ENCODE assay signal across 38 cellular contexts in the genomic region with DNA sequence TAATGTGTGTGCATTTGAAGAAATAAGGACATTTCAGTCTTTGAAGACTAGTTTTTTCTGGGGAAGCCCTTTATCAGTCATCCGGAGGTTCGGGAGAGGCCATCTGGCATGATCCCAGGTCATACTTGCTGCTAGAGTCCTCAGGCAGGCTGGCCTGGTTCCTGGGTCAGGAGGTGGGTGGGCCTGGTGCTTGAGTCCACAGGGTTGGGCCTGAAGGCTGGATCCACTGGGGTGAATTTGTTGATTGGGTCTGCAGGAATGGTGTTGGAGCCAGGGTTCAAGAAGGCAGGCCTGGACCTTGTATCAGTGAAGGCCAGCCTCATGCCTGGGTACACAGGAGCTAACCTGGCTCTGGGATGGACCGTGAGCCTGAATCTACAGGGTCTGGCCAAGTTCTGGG. TPM values are rescaled to one million over a fixed set of nuclear protein-coding genes. Genes with fewer than 3 reads are reported as not detected.
"Had no signal": no experiment of that assay in that cellular context is flagged by ENCODE, and none has a peak within 500 bp of the region (broad histone marks: within the 10 kb centered on the region; RNA-seq: fewer than 3 reads in every experiment).

No MANE protein-coding gene starts in this region.

- H3K27me3 ChIP-seq: adrenal gland, body of pancreas, brain microvascular endothelial cell, breast epithelium had no signal

- H3K36me3 ChIP-seq: adrenal gland, brain microvascular endothelial cell, breast epithelium had no signal

- H3K4me3 ChIP-seq: adrenal gland, body of pancreas, breast epithelium had no signal

- H3K9me3 ChIP-seq: adrenal gland, body of pancreas, breast epithelium had no signal

- ATAC-seq: activated CD8-positive, alpha-beta T cell treated with anti-CD3 and anti-CD28 coated beads for 36 hours; activated naive CD4-positive, alpha-beta T cell treated with anti-CD3 and anti-CD28 coated beads, Interleukin-2, amount 50 U/mL, for 72 hours; activated T-cell treated with anti-CD3 and anti-CD28 coated beads, Interleukin-2, amount 50 U/mL, for 4 hours; activated T-cell treated with anti-CD3 and anti-CD28 coated beads, Interleukin-2, amount 50 U/mL, for 72 hours; activated T-helper 17 cell treated with anti-CD3 and anti-CD28 coated beads, Interleukin-2, amount 50 U/mL, for 72 hours; body of pancreas had no signal

- H3K4me1 ChIP-seq: adrenal gland, body of pancreas, breast epithelium had no signal

- DNase-seq: activated B cell treated with CpG ODN at 0.5 μM for 24 hours; activated CD4-positive, alpha-beta memory T cell treated with anti-CD3 and anti-CD28 coated beads for 36 hours; activated CD4-positive, alpha-beta T cell treated with anti-CD3 and anti-CD28 coated beads for 4 hours; activated CD4-positive, alpha-beta T cell treated with anti-CD3 and anti-CD28 coated beads, Interleukin-2, amount 10 ng/mL, durations not matched to agents 24 days and 14 days; activated CD4-positive, alpha-beta T cell treated with anti-CD3 and anti-CD28 coated beads, Interleukin-2, amount 50 U/mL, for 1 hour; activated CD4-positive, alpha-beta T cell treated with anti-CD3 and anti-CD28 coated beads, Interleukin-2, amount 50 U/mL, for 4 hours; activated CD4-positive, CD25-positive, alpha-beta regulatory T cell treated with anti-CD3 and anti-CD28 coated beads, Interleukin-2, amount 50 U/mL, for 72 hours; activated CD8-positive, alpha-beta memory T cell treated with anti-CD3 and anti-CD28 coated beads, Interleukin-2, amount 50 U/mL, for 4 hours; activated CD8-positive, alpha-beta T cell treated with anti-CD3 and anti-CD28 coated beads for 36 hours; activated effector memory CD4-positive, alpha-beta T cell treated with anti-CD3 and anti-CD28 coated beads, Interleukin-2, amount 50 U/mL, for 16 hours; activated gamma-delta T cell treated with Interleukin-2 at 50 U/mL for 16 hours; activated naive CD4-positive, alpha-beta T cell; activated naive CD4-positive, alpha-beta T cell treated with anti-CD3 and anti-CD28 coated beads for 36 hours; activated naive CD4-positive, alpha-beta T cell treated with anti-CD3 and anti-CD28 coated beads, Interleukin-2, amount 50 U/mL, for 16 hours; activated naive CD8-positive, alpha-beta T cell treated with anti-CD3 and anti-CD28 coated beads for 36 hours; activated T-cell treated with anti-CD3 and anti-CD28 coated beads for 4 hours; activated T-cell treated with anti-CD3 and anti-CD28 coated beads, Interleukin-2, amount 50 U/mL, for 1 hour; activated T-cell treated with anti-CD3 and anti-CD28 coated beads, Interleukin-2, amount 50 U/mL, for 4 hours; activated T-cell treated with anti-CD3 and anti-CD28 coated beads, Interleukin-2, amount 50 U/mL, for 72 hours; adrenal gland; amniotic stem cell; aorta; body of pancreas; brain microvascular endothelial cell; central memory CD4-positive, alpha-beta T cell; T-helper 1 cell; T-helper 2 cell; T-helper 9 cell had no signal

- H3K27ac ChIP-seq: adrenal gland, body of pancreas, brain microvascular endothelial cell, breast epithelium, VCaP had no signal

- FAIRE-seq: astrocyte, TTC549 had no signal

RNA-seq across cellular contexts. Expression of a gene that starts 15.8 kb away (rescaled TPM):
- total RNA-seq: activated B cell treated with CpG ODN at 0.5 μM for 24 hours; activated CD4-positive, alpha-beta memory T cell treated with anti-CD3 and anti-CD28 coated beads for 36 hours; activated CD4-positive, alpha-beta T cell treated with anti-CD3 and anti-CD28 coated beads, Interleukin-2, amount 10 ng/mL, durations not matched to agents 24 days and 14 days; activated CD8-positive, alpha-beta memory T cell treated with anti-CD3 and anti-CD28 coated beads for 36 hours; activated CD8-positive, alpha-beta T cell treated with anti-CD3 and anti-CD28 coated beads for 36 hours; activated naive CD4-positive, alpha-beta T cell treated with anti-CD3 and anti-CD28 coated beads for 36 hours; activated naive CD4-positive, alpha-beta T cell treated with anti-CD3 and anti-CD28 coated beads, Interleukin-2, amount 50 U/mL, for 72 hours; activated naive CD8-positive, alpha-beta T cell treated with anti-CD3 and anti-CD28 coated beads for 36 hours; activated T-cell treated with anti-CD3 and anti-CD28 coated beads, Interleukin-2, amount 50 U/mL, for 4 hours; activated T-cell treated with anti-CD3 and anti-CD28 coated beads, Interleukin-2, amount 50 U/mL, for 72 hours; activated T-helper 1 cell treated with anti-CD3 and anti-CD28 coated beads, Interleukin-12 subunit alpha, Interleukin-12 subunit beta, Interleukin-2, Interleukin-4 antibody, amounts not matched to agents 30 ng/mL and 10 ng/mL and 1 ng/mL, durations not matched to agents 14 hours and 24 hours and 36 hours; activated T-helper 17 cell treated with anti-CD3 and anti-CD28 coated beads, Interleukin-2, amount 50 U/mL, for 72 hours; adrenal gland; aorta; astrocyte; body of pancreas; breast epithelium; cardiac septum; cerebellum had no signal
- polyA plus RNA-seq: adrenal gland, aorta had no signal

RNA-seq across cellular contexts. Expression of a gene that starts 17.4 kb away (rescaled TPM):
- total RNA-seq: activated B cell treated with CpG ODN at 0.5 μM for 24 hours; activated CD4-positive, alpha-beta memory T cell treated with anti-CD3 and anti-CD28 coated beads for 36 hours; activated CD4-positive, alpha-beta T cell treated with anti-CD3 and anti-CD28 coated beads, Interleukin-2, amount 10 ng/mL, durations not matched to agents 24 days and 14 days; activated CD8-positive, alpha-beta memory T cell treated with anti-CD3 and anti-CD28 coated beads for 36 hours; activated CD8-positive, alpha-beta T cell treated with anti-CD3 and anti-CD28 coated beads for 36 hours; activated naive CD4-positive, alpha-beta T cell treated with anti-CD3 and anti-CD28 coated beads for 36 hours; activated naive CD4-positive, alpha-beta T cell treated with anti-CD3 and anti-CD28 coated beads, Interleukin-2, amount 50 U/mL, for 72 hours; activated naive CD8-positive, alpha-beta T cell treated with anti-CD3 and anti-CD28 coated beads for 36 hours; activated T-cell treated with anti-CD3 and anti-CD28 coated beads, Interleukin-2, amount 50 U/mL, for 4 hours; activated T-cell treated with anti-CD3 and anti-CD28 coated beads, Interleukin-2, amount 50 U/mL, for 72 hours; activated T-helper 1 cell treated with anti-CD3 and anti-CD28 coated beads, Interleukin-12 subunit alpha, Interleukin-12 subunit beta, Interleukin-2, Interleukin-4 antibody, amounts not matched to agents 30 ng/mL and 10 ng/mL and 1 ng/mL, durations not matched to agents 14 hours and 24 hours and 36 hours; activated T-helper 17 cell treated with anti-CD3 and anti-CD28 coated beads, Interleukin-2, amount 50 U/mL, for 72 hours; adrenal gland; aorta; astrocyte; body of pancreas; breast epithelium; cardiac septum; cerebellum had no signal
- polyA plus RNA-seq: adrenal gland, aorta had no signal

RNA-seq across cellular contexts. Expression of a gene that starts 23.1 kb away (rescaled TPM):
- total RNA-seq: activated B cell treated with CpG ODN at 0.5 μM for 24 hours; activated CD4-positive, alpha-beta memory T cell treated with anti-CD3 and anti-CD28 coated beads for 36 hours; activated CD4-positive, alpha-beta T cell treated with anti-CD3 and anti-CD28 coated beads, Interleukin-2, amount 10 ng/mL, durations not matched to agents 24 days and 14 days; activated CD8-positive, alpha-beta memory T cell treated with anti-CD3 and anti-CD28 coated beads for 36 hours; activated CD8-positive, alpha-beta T cell treated with anti-CD3 and anti-CD28 coated beads for 36 hours; activated naive CD4-positive, alpha-beta T cell treated with anti-CD3 and anti-CD28 coated beads for 36 hours; activated naive CD4-positive, alpha-beta T cell treated with anti-CD3 and anti-CD28 coated beads, Interleukin-2, amount 50 U/mL, for 72 hours; activated naive CD8-positive, alpha-beta T cell treated with anti-CD3 and anti-CD28 coated beads for 36 hours; activated T-cell treated with anti-CD3 and anti-CD28 coated beads, Interleukin-2, amount 50 U/mL, for 4 hours; activated T-cell treated with anti-CD3 and anti-CD28 coated beads, Interleukin-2, amount 50 U/mL, for 72 hours; activated T-helper 1 cell treated with anti-CD3 and anti-CD28 coated beads, Interleukin-12 subunit alpha, Interleukin-12 subunit beta, Interleukin-2, Interleukin-4 antibody, amounts not matched to agents 30 ng/mL and 10 ng/mL and 1 ng/mL, durations not matched to agents 14 hours and 24 hours and 36 hours; activated T-helper 17 cell treated with anti-CD3 and anti-CD28 coated beads, Interleukin-2, amount 50 U/mL, for 72 hours; adrenal gland; aorta; astrocyte; body of pancreas; breast epithelium; cardiac septum; cerebellum had no signal
- polyA plus RNA-seq: adrenal gland, aorta had no signal

RNA-seq across cellular contexts. Expression of a gene that starts 54.9 kb away (rescaled TPM):
- total RNA-seq: activated B cell treated with CpG ODN at 0.5 μM for 24 hours; activated CD4-positive, alpha-beta memory T cell treated with anti-CD3 and anti-CD28 coated beads for 36 hours; activated CD4-positive, alpha-beta T cell treated with anti-CD3 and anti-CD28 coated beads, Interleukin-2, amount 10 ng/mL, durations not matched to agents 24 days and 14 days; activated CD8-positive, alpha-beta memory T cell treated with anti-CD3 and anti-CD28 coated beads for 36 hours; activated CD8-positive, alpha-beta T cell treated with anti-CD3 and anti-CD28 coated beads for 36 hours; activated naive CD4-positive, alpha-beta T cell treated with anti-CD3 and anti-CD28 coated beads for 36 hours; activated naive CD4-positive, alpha-beta T cell treated with anti-CD3 and anti-CD28 coated beads, Interleukin-2, amount 50 U/mL, for 72 hours; activated naive CD8-positive, alpha-beta T cell treated with anti-CD3 and anti-CD28 coated beads for 36 hours; activated T-cell treated with anti-CD3 and anti-CD28 coated beads, Interleukin-2, amount 50 U/mL, for 4 hours; activated T-cell treated with anti-CD3 and anti-CD28 coated beads, Interleukin-2, amount 50 U/mL, for 72 hours; activated T-helper 1 cell treated with anti-CD3 and anti-CD28 coated beads, Interleukin-12 subunit alpha, Interleukin-12 subunit beta, Interleukin-2, Interleukin-4 antibody, amounts not matched to agents 30 ng/mL and 10 ng/mL and 1 ng/mL, durations not matched to agents 14 hours and 24 hours and 36 hours; activated T-helper 17 cell treated with anti-CD3 and anti-CD28 coated beads, Interleukin-2, amount 50 U/mL, for 72 hours; adrenal gland; aorta; astrocyte; body of pancreas; breast epithelium; cardiac septum; cerebellum had no signal
- polyA plus RNA-seq: adrenal gland, aorta had no signal

RNA-seq across cellular contexts. Expression of a gene that starts 57.9 kb away (rescaled TPM):
- total RNA-seq: activated B cell treated with CpG ODN at 0.5 μM for 24 hours; activated CD4-positive, alpha-beta memory T cell treated with anti-CD3 and anti-CD28 coated beads for 36 hours; activated CD4-positive, alpha-beta T cell treated with anti-CD3 and anti-CD28 coated beads, Interleukin-2, amount 10 ng/mL, durations not matched to agents 24 days and 14 days; activated CD8-positive, alpha-beta memory T cell treated with anti-CD3 and anti-CD28 coated beads for 36 hours; activated CD8-positive, alpha-beta T cell treated with anti-CD3 and anti-CD28 coated beads for 36 hours; activated naive CD4-positive, alpha-beta T cell treated with anti-CD3 and anti-CD28 coated beads for 36 hours; activated naive CD4-positive, alpha-beta T cell treated with anti-CD3 and anti-CD28 coated beads, Interleukin-2, amount 50 U/mL, for 72 hours; activated naive CD8-positive, alpha-beta T cell treated with anti-CD3 and anti-CD28 coated beads for 36 hours; activated T-cell treated with anti-CD3 and anti-CD28 coated beads, Interleukin-2, amount 50 U/mL, for 4 hours; activated T-cell treated with anti-CD3 and anti-CD28 coated beads, Interleukin-2, amount 50 U/mL, for 72 hours; activated T-helper 1 cell treated with anti-CD3 and anti-CD28 coated beads, Interleukin-12 subunit alpha, Interleukin-12 subunit beta, Interleukin-2, Interleukin-4 antibody, amounts not matched to agents 30 ng/mL and 10 ng/mL and 1 ng/mL, durations not matched to agents 14 hours and 24 hours and 36 hours; activated T-helper 17 cell treated with anti-CD3 and anti-CD28 coated beads, Interleukin-2, amount 50 U/mL, for 72 hours; adrenal gland; aorta; astrocyte; body of pancreas; breast epithelium; cardiac septum; cerebellum had no signal
- polyA plus RNA-seq: adrenal gland had no signal
